In the genomic region with DNA sequence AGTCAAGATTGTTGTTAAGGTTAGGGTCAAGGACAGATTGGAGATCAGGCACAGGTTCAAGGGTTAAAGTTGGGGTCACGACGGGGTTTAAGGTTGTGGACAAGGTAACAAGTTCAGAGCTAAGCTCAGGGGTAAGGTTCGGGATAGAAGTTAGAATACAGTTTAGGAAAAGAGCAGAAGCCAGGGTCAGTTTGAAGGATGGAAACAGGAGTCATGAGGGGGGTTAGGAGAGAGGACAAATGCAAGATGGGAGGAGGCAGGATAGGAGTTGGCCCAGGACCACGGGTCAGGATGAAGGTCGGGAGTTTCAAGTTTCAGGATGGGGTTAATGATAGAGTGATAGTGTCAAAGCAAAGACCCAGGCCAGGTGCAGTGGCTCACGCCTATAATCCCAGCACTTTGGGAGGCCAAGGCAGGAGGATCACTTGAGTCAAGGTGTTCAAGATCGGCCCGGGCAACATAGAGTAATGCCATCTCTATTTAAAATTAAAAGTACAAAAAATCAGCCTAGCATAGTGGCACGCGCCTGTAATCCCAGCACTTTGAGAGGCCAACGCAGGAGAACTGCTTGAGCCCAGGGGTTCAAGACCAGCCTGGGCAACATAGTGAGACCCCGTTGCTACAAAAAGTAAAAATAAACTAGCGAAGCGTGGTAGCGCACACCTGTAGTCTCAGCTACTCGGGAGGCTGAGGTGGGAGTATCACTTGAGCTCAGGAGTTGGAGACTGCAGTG, we compare ENCODE assay signal across 13 cellular contexts. TPM values are rescaled to one million over a fixed set of nuclear protein-coding genes. Genes with fewer than 3 reads are reported as not detected.
A peak's percentile ranks its signal among the peaks of the same experiment; 100 is the strongest.
DNase-seq lines count a peak whose midpoint lies in the region; ATAC-seq, FAIRE-seq and TF ChIP-seq lines count a peak whose summit lies in the region.
"Had no signal": no experiment of that assay in that cellular context is flagged by ENCODE, and none has a peak within 500 bp of the region (broad histone marks: within the 10 kb centered on the region; RNA-seq: fewer than 3 reads in every experiment).

No MANE protein-coding gene starts in this region.

- H2BK12ac ChIP-seq in H1 (ENCODE audit: low read depth, low read length) = no peak overlapping the region

- no peak overlapping the region for H3K27ac ChIP-seq in CD8-positive, alpha-beta T cell (ENCODE audit: low read depth, low read length)
- H3K27ac ChIP-seq in HUES6 (ENCODE audit: low read depth, low read length) (no peak overlapping the region), H1 (ENCODE audit: low read depth, low read length) (no peak overlapping the region), neural progenitor cell (no peak overlapping the region)
- H3K27ac ChIP-seq: right atrium auricular region had no signal

- no peak overlapping the region for H3K14ac ChIP-seq in H1 (ENCODE audit: insufficient read length)

- H3K23ac ChIP-seq in H1 (ENCODE audit: insufficient read length) = no peak overlapping the region

- no peak for DNase-seq in CD8-positive, alpha-beta T cell
- DNase-seq in H1 (ENCODE audit: low read depth in 1 of 2, low spot score in 2 of 2) (no peak), neural progenitor cell (ENCODE audit: low spot score) (no peak), dermis blood vessel endothelial cell (no peak)
- DNase-seq: activated CD8-positive, alpha-beta memory T cell treated with anti-CD3 and anti-CD28 coated beads for 24 hours; effector memory CD4-positive, alpha-beta T cell; SW 1271 had no signal

- no peak for TF ChIP-seq EP300 in H1 (IDR thresholded peaks at IDR 0.05; ENCODE audit: borderline replicate concordance in 1 of 2, low read depth in 2 of 2, low read length in 2 of 2)

- no peak for ATAC-seq in CD8-positive, alpha-beta T cell
- ATAC-seq in HG02973 (IDR thresholded peaks at IDR 0.05; ENCODE audit: unreplicated experiment) (no peak), HG03342 (IDR thresholded peaks at IDR 0.05; ENCODE audit: unreplicated experiment) (no peak)

- TF ChIP-seq CTCF in CD8-positive, alpha-beta T cell (IDR thresholded peaks at IDR 0.05) = no peak
- TF ChIP-seq CTCF in H1 (IDR thresholded peaks at IDR 0.05; ENCODE audit: control extremely low read depth in 1 of 3, insufficient read depth in 1 of 3, low read depth in 1 of 3, low read length in 3 of 3) (no peak), neural progenitor cell (IDR thresholded peaks at IDR 0.05) (no peak)

- H3F3A ChIP-seq in neural progenitor cell (ENCODE audit: low read depth) = peaks cover 7% of the 10 kb centered on the region

- H3K4me1 ChIP-seq in CD8-positive, alpha-beta T cell (ENCODE audit: insufficient read depth, low read length) = peaks cover 7% of the 10 kb centered on the region
- H3K4me1 ChIP-seq in HUES6 (ENCODE audit: control insufficient read depth, insufficient read depth, low read length) (peaks cover 10% of the 10 kb centered on the region; the same call in 1 of the 2 replicates), H1 (replicated peaks in 1 of 4; ENCODE audit: control insufficient read depth in 3 of 4, insufficient read depth in 4 of 4, low read length in 3 of 4) (peaks cover 0 to 16% (median 5%) of the 10 kb centered on the region in 4 experiments; a peak in 5 of 7 replicates), neural progenitor cell (peaks cover 8% of the 10 kb centered on the region)

- intact Hi-C loops in CD8-positive, alpha-beta T cell (cut with DNase I, micrococcal nuclease) = no loop called here

- no peak for TF ChIP-seq POLR2A in H1 (IDR thresholded peaks at IDR 0.05; ENCODE audit: control extremely low read depth in 1 of 2, low read depth in 2 of 2, low read length in 2 of 2)

- peaks cover 22% of the 10 kb centered on the region for H3K23me2 ChIP-seq in H1 (ENCODE audit: low read depth, low read length)

- no peak overlapping the region for H2AK5ac ChIP-seq in H1 (ENCODE audit: low read depth, low read length)

- H3K36me3 ChIP-seq in CD8-positive, alpha-beta T cell (ENCODE audit: insufficient read depth, low read length) = no peaks in the 10 kb centered on the region
- no peaks in the 10 kb centered on the region for H3K36me3 ChIP-seq in HUES6 (ENCODE audit: control insufficient read depth, insufficient read depth, low read length)
- no peaks in the 10 kb centered on the region for H3K36me3 ChIP-seq in H1 (ENCODE audit: control insufficient read depth in 2 of 4, insufficient read depth in 4 of 4, low read length in 3 of 4)
- H3K36me3 ChIP-seq in neural progenitor cell = no peaks in the 10 kb centered on the region
- H3K36me3 ChIP-seq: right atrium auricular region had no signal

- H3K9ac ChIP-seq in HUES6 (ENCODE audit: low read length) (no peak overlapping the region), H1 (replicated peaks in 1 of 4; ENCODE audit: extremely low read depth in 1 of 4, low read depth in 3 of 4, low read length in 3 of 4) (no peak overlapping the region), neural progenitor cell (no peak overlapping the region)

- no peak overlapping the region for H3K18ac ChIP-seq in H1 (ENCODE audit: extremely low read depth, low read length)

- H3K4me3 ChIP-seq in CD8-positive, alpha-beta T cell (ENCODE audit: low read depth, low read length) = no peak overlapping the region
- H3K4me3 ChIP-seq in HUES6 (ENCODE audit: low read depth, low read length) (peak overlapping the region; percentile 64), H1 (ENCODE audit: extremely low read depth in 1 of 4, insufficient read depth in 2 of 4, low read depth in 3 of 4, low read length in 4 of 4) (peak overlapping the region in 1 of 4 experiments; percentile 59; a peak in 5 of 8 replicates), neural progenitor cell (no peak overlapping the region)

- CTCF ChIA-PET in CD8-positive, alpha-beta T cell (lab: Charles Lee) = no interaction called here
- CTCF ChIA-PET in H1 (lab: Charles Lee; ENCODE audit: partially characterized antibody) = interaction anchor here (1.0 to 1.7 kb wide), 2 partner anchors 9 to 10 kb away, joined by 3 to 7 read pairs; no protein-coding TSS in a partner anchor

- no peak overlapping the region for H3K4ac ChIP-seq in H1 (replicated peaks; ENCODE audit: insufficient read length, low read depth, low read length)

- peaks cover 32% of the 10 kb centered on the region for H3K27me3 ChIP-seq in CD8-positive, alpha-beta T cell (ENCODE audit: insufficient read depth, low read length)
- H3K27me3 ChIP-seq in HUES6 (ENCODE audit: control insufficient read depth, insufficient read depth, low read length) (peaks cover 84% of the 10 kb centered on the region), H1 (replicated peaks in 1 of 4; ENCODE audit: control insufficient read depth in 3 of 4, extremely low read depth in 1 of 4, insufficient read depth in 3 of 4, low read length in 3 of 4) (peaks cover 20 to 42% (median 31%) of the 10 kb centered on the region in 4 experiments), neural progenitor cell (peaks cover 100% of the 10 kb centered on the region)

- 69% methylated on average over 16 of the region's 16 CpGs; no CpG with 5 or more reads in 1 of the 2 experiments for WGBS in H1 (ENCODE audit: extremely low coverage in 1 of 2, insufficient coverage in 1 of 2, insufficient read length in 1 of 2, insufficient replicate concordance in 2 of 2, low coverage in 1 of 2, low lambda C conversion rate in 2 of 2, missing lambda C conversion rate in 1 of 2), 2 experiments

- no peaks in the 10 kb centered on the region for H3K9me3 ChIP-seq in CD8-positive, alpha-beta T cell (ENCODE audit: low read length)
- H3K9me3 ChIP-seq in HUES6 (ENCODE audit: control insufficient read depth, insufficient read depth, low read depth, low read length) (no peaks in the 10 kb centered on the region), H1 (ENCODE audit: insufficient read depth in 2 of 2, low read depth in 1 of 2, low read length in 1 of 2) (no peaks in the 10 kb centered on the region; a peak in 1 of 4 replicates), neural progenitor cell (ENCODE audit: low read depth) (no peaks in the 10 kb centered on the region)

- POLR2A ChIA-PET in CD8-positive, alpha-beta T cell (lab: Charles Lee) = no interaction called here
- POLR2A ChIA-PET in H1 (lab: Charles Lee; ENCODE audit: partially characterized antibody) = interaction anchor here (1.1 kb wide), 1 partner anchor 114 kb away, joined by 3 read pairs; no protein-coding TSS in a partner anchor

- no peak overlapping the region for H4K5ac ChIP-seq in H1 (ENCODE audit: insufficient read length, low read depth, low read length)

- no peaks in the 10 kb centered on the region for H3K79me1 ChIP-seq in H1 (ENCODE audit: low read depth, low read length)

- H2BK120ac ChIP-seq in H1 (replicated peaks; ENCODE audit: low read depth, low read length) = no peak overlapping the region

- no peak overlapping the region for H4K91ac ChIP-seq in H1 (replicated peaks; ENCODE audit: insufficient read length, low read length)

- H3K4me3 Mint-ChIP-seq in CD8-positive, alpha-beta T cell = peak overlapping the region; percentile 79
- peak overlapping the region; percentile 75 for H3K4me3 Mint-ChIP-seq in neural progenitor cell

- H2BK5ac ChIP-seq in H1 (ENCODE audit: low read depth, low read length) = no peak overlapping the region

- H3K4me2 ChIP-seq in H1 (ENCODE audit: insufficient read depth in 1 of 2, low read depth in 2 of 2, low read length in 2 of 2) = peak overlapping the region; percentile 95 to 96
- H3K4me2 ChIP-seq in neural progenitor cell = no peak overlapping the region

- H3K56ac ChIP-seq in H1 (replicated peaks; ENCODE audit: insufficient read length, low read depth, low read length) = no peak overlapping the region

- no peaks in the 10 kb centered on the region for H3K9me3 Mint-ChIP-seq in CD8-positive, alpha-beta T cell
- peaks cover 5% of the 10 kb centered on the region for H3K9me3 Mint-ChIP-seq in neural progenitor cell

- TF ChIP-seq RAD21 in H1 (IDR thresholded peaks at IDR 0.05 in 1 of 2, conservative IDR thresholded peaks at IDR 0.05 in 1 of 2; ENCODE audit: low read depth in 2 of 2, low read length in 2 of 2) = no peak

- no peak overlapping the region for H2BK20ac ChIP-seq in H1 (ENCODE audit: low read length)

- no peak overlapping the region for H4K8ac ChIP-seq in H1 (ENCODE audit: extremely low read depth, insufficient read depth, low read length)

- peaks cover 0 to 2% of the 10 kb centered on the region in 2 experiments for H4K20me1 ChIP-seq in H1 (replicated peaks in 1 of 2; ENCODE audit: control insufficient read depth in 1 of 2, insufficient read depth in 2 of 2, low read length in 2 of 2)
- peaks cover 17% of the 10 kb centered on the region for H4K20me1 ChIP-seq in neural progenitor cell (ENCODE audit: low read depth)

- H2AFZ ChIP-seq in H1 (ENCODE audit: low read length) = no peak overlapping the region
- no peak overlapping the region for H2AFZ ChIP-seq in neural progenitor cell (replicated peaks)

- peaks cover 18% of the 10 kb centered on the region for H3K4me1 Mint-ChIP-seq in CD8-positive, alpha-beta T cell (ENCODE audit: low read depth)
- peaks cover 15% of the 10 kb centered on the region for H3K4me1 Mint-ChIP-seq in neural progenitor cell

- no peak for FAIRE-seq in H1 (lab: Jason Lieb, UNC)

- peaks cover 58% of the 10 kb centered on the region for H3K27me3 Mint-ChIP-seq in CD8-positive, alpha-beta T cell (ENCODE audit: low read depth)
- H3K27me3 Mint-ChIP-seq in neural progenitor cell (ENCODE audit: insufficient read depth, low read depth) = peaks cover 61% of the 10 kb centered on the region

- no peaks in the 10 kb centered on the region for H3K79me2 ChIP-seq in H1 (ENCODE audit: control insufficient read depth in 1 of 2, insufficient read depth in 2 of 2, low read length in 2 of 2)
- no peaks in the 10 kb centered on the region for H3K79me2 ChIP-seq in neural progenitor cell (ENCODE audit: low read depth)

- H3K36me3 Mint-ChIP-seq in CD8-positive, alpha-beta T cell = no peaks in the 10 kb centered on the region
- no peaks in the 10 kb centered on the region for H3K36me3 Mint-ChIP-seq in neural progenitor cell

- no peak overlapping the region for H2BK15ac ChIP-seq in H1 (ENCODE audit: low read length)

- no peak overlapping the region for H3K27ac Mint-ChIP-seq in CD8-positive, alpha-beta T cell
- no peak overlapping the region for H3K27ac Mint-ChIP-seq in neural progenitor cell

RNA-seq across cellular contexts. Expression of a gene that starts 7.7 kb away (rescaled TPM):
- under 1 TPM in 1 of 2 experiments, not detected in 1; 0.46 TPM for total RNA-seq in CD8-positive, alpha-beta T cell
- total RNA-seq in H1 (2021; fragmentation: NEBNext Ultra II Directional; extraction: Animal tissue kit (Norgen Biotek cat#: 25700)) = 0.40 and 1.4 TPM in 2 replicates
- polyA plus RNA-seq in H1 (2011; rRNA removed) = 1.3 and 1.9 TPM in 2 replicates
- polyA plus RNA-seq in H1 (2011; cell fraction: cytosol; rRNA removed) = 2.6 TPM
- 8.1 TPM for polyA plus RNA-seq in H1 (2011; cell fraction: nucleus; rRNA removed)
- 0.87 to 1.9 TPM (median 1.4 TPM) in 4 replicates for polyA plus RNA-seq in H1 (2012, experiment 1 of 2)
- polyA plus RNA-seq in H1 (2012, experiment 2 of 2) = 0.34 TPM
- polyA plus RNA-seq in H1 (2013, experiment 1 of 2) = 0.69 TPM
- 0.68 TPM for polyA plus RNA-seq in H1 (2013, experiment 2 of 2)
- 0.63 and 0.73 TPM in 2 replicates for polyA minus RNA-seq in H1 (2011; rRNA and poly(A)+ RNA removed)
- polyA minus RNA-seq in H1 (2011; cell fraction: cytosol; rRNA and poly(A)+ RNA removed) = 0.73 TPM
- polyA minus RNA-seq in H1 (2011; cell fraction: nucleus; rRNA and poly(A)+ RNA removed) = 1.7 TPM
- 0.40 and 0.62 TPM in 2 replicates for total RNA-seq in neural progenitor cell (ENCODE audit: low replicate concordance)
- total RNA-seq in dermis blood vessel endothelial cell = not detected in 2 replicates
- total RNA-seq: glomerular endothelial cell, lung microvascular endothelial cell, right atrium auricular region had no signal

RNA-seq across cellular contexts. Expression of a gene that starts 12.1 kb away (rescaled TPM):
- under 1 TPM; 0.49 to 0.69 TPM for total RNA-seq in CD8-positive, alpha-beta T cell
- 4.6 TPM in 2 replicates for total RNA-seq in H1 (2021; fragmentation: NEBNext Ultra II Directional; extraction: Animal tissue kit (Norgen Biotek cat#: 25700))
- 2.4 and 3.3 TPM in 2 replicates for polyA plus RNA-seq in H1 (2011; rRNA removed)
- polyA plus RNA-seq in H1 (2011; cell fraction: cytosol; rRNA removed) = 2.6 TPM
- polyA plus RNA-seq in H1 (2011; cell fraction: nucleus; rRNA removed) = 7.0 TPM
- polyA plus RNA-seq in H1 (2012, experiment 1 of 2) = 3.4 to 4.7 TPM (median 4.0 TPM) in 4 replicates
- polyA plus RNA-seq in H1 (2012, experiment 2 of 2) = 2.8 TPM
- polyA plus RNA-seq in H1 (2013, experiment 1 of 2) = 4.8 TPM
- 4.4 TPM for polyA plus RNA-seq in H1 (2013, experiment 2 of 2)
- 1.2 and 2.4 TPM in 2 replicates for polyA minus RNA-seq in H1 (2011; rRNA and poly(A)+ RNA removed)
- 2.2 TPM for polyA minus RNA-seq in H1 (2011; cell fraction: cytosol; rRNA and poly(A)+ RNA removed)
- 1.7 TPM for polyA minus RNA-seq in H1 (2011; cell fraction: nucleus; rRNA and poly(A)+ RNA removed)
- 2.4 and 5.5 TPM in 2 replicates for total RNA-seq in neural progenitor cell (ENCODE audit: low replicate concordance)
- total RNA-seq in dermis blood vessel endothelial cell = not detected in 2 replicates
- total RNA-seq: glomerular endothelial cell, lung microvascular endothelial cell had no signal

RNA-seq across cellular contexts. Expression of a gene that starts 23.7 kb away (rescaled TPM):
- total RNA-seq in CD8-positive, alpha-beta T cell = not detected
- total RNA-seq in H1 (2021; fragmentation: NEBNext Ultra II Directional; extraction: Animal tissue kit (Norgen Biotek cat#: 25700)) = 22.0 and 22.2 TPM in 2 replicates
- polyA plus RNA-seq in H1 (2011; rRNA removed) = 19.9 and 32.4 TPM in 2 replicates
- polyA plus RNA-seq in H1 (2011; cell fraction: cytosol; rRNA removed) = 18.3 TPM
- polyA plus RNA-seq in H1 (2011; cell fraction: nucleus; rRNA removed) = 37.2 TPM
- polyA plus RNA-seq in H1 (2012, experiment 1 of 2) = 18.3 to 26.1 TPM (median 22.6 TPM) in 4 replicates
- polyA plus RNA-seq in H1 (2012, experiment 2 of 2) = 52.7 TPM
- 43.9 TPM for polyA plus RNA-seq in H1 (2013, experiment 1 of 2)
- polyA plus RNA-seq in H1 (2013, experiment 2 of 2) = 44.0 TPM
- polyA minus RNA-seq in H1 (2011; rRNA and poly(A)+ RNA removed) = 8.1 and 9.1 TPM in 2 replicates
- 8.1 TPM for polyA minus RNA-seq in H1 (2011; cell fraction: cytosol; rRNA and poly(A)+ RNA removed)
- polyA minus RNA-seq in H1 (2011; cell fraction: nucleus; rRNA and poly(A)+ RNA removed) = 9.3 TPM
- total RNA-seq in neural progenitor cell (ENCODE audit: low replicate concordance) (89.5 and 191 TPM in 2 replicates), dermis blood vessel endothelial cell (1.9 and 2.5 TPM in 2 replicates)

RNA-seq across cellular contexts. Expression of a gene that starts 32.0 kb away (rescaled TPM):
- not detected for total RNA-seq in CD8-positive, alpha-beta T cell
- total RNA-seq in H1 (2021; fragmentation: NEBNext Ultra II Directional; extraction: Animal tissue kit (Norgen Biotek cat#: 25700)) = not detected in 2 replicates
- not detected in 2 replicates for polyA plus RNA-seq in H1 (2011; rRNA removed)
- polyA plus RNA-seq in H1 (2011; cell fraction: cytosol; rRNA removed) = 0.37 TPM
- 0.10 TPM for polyA plus RNA-seq in H1 (2011; cell fraction: nucleus; rRNA removed)
- not detected in 4 replicates for polyA plus RNA-seq in H1 (2012, experiment 1 of 2)
- polyA plus RNA-seq in H1 (2012, experiment 2 of 2) = not detected
- polyA plus RNA-seq in H1 (2013, experiment 1 of 2) = not detected
- polyA plus RNA-seq in H1 (2013, experiment 2 of 2) = not detected
- polyA minus RNA-seq in H1 (2011; rRNA and poly(A)+ RNA removed) = not detected in 2 replicates
- not detected for polyA minus RNA-seq in H1 (2011; cell fraction: cytosol; rRNA and poly(A)+ RNA removed)
- not detected for polyA minus RNA-seq in H1 (2011; cell fraction: nucleus; rRNA and poly(A)+ RNA removed)
- total RNA-seq in neural progenitor cell (ENCODE audit: low replicate concordance) = not detected in 2 replicates
- not detected in 2 replicates for total RNA-seq in dermis blood vessel endothelial cell
- total RNA-seq: glomerular endothelial cell, lung microvascular endothelial cell, right atrium auricular region had no signal

RNA-seq across cellular contexts. Expression of a gene that starts 55.7 kb away (rescaled TPM):
- 10 to 100 TPM; 39.4 to 40.2 TPM for total RNA-seq in CD8-positive, alpha-beta T cell
- total RNA-seq in H1 (2021; fragmentation: NEBNext Ultra II Directional; extraction: Animal tissue kit (Norgen Biotek cat#: 25700)) = 12.0 and 13.2 TPM in 2 replicates
- polyA plus RNA-seq in H1 (2011; rRNA removed) = 10.0 and 22.1 TPM in 2 replicates
- 8.7 TPM for polyA plus RNA-seq in H1 (2011; cell fraction: cytosol; rRNA removed)
- 39.2 TPM for polyA plus RNA-seq in H1 (2011; cell fraction: nucleus; rRNA removed)
- polyA plus RNA-seq in H1 (2012, experiment 1 of 2) = 4.9 to 9.4 TPM (median 8.5 TPM) in 4 replicates
- polyA plus RNA-seq in H1 (2012, experiment 2 of 2) = 5.1 TPM
- 9.8 TPM for polyA plus RNA-seq in H1 (2013, experiment 1 of 2)
- 11.0 TPM for polyA plus RNA-seq in H1 (2013, experiment 2 of 2)
- polyA minus RNA-seq in H1 (2011; rRNA and poly(A)+ RNA removed) = 7.3 and 8.1 TPM in 2 replicates
- 5.7 TPM for polyA minus RNA-seq in H1 (2011; cell fraction: cytosol; rRNA and poly(A)+ RNA removed)
- polyA minus RNA-seq in H1 (2011; cell fraction: nucleus; rRNA and poly(A)+ RNA removed) = 27.4 TPM
- total RNA-seq in neural progenitor cell (ENCODE audit: low replicate concordance) = 1.3 and 4.7 TPM in 2 replicates
- 2.7 and 3.2 TPM in 2 replicates for total RNA-seq in dermis blood vessel endothelial cell
